In the genomic region with DNA sequence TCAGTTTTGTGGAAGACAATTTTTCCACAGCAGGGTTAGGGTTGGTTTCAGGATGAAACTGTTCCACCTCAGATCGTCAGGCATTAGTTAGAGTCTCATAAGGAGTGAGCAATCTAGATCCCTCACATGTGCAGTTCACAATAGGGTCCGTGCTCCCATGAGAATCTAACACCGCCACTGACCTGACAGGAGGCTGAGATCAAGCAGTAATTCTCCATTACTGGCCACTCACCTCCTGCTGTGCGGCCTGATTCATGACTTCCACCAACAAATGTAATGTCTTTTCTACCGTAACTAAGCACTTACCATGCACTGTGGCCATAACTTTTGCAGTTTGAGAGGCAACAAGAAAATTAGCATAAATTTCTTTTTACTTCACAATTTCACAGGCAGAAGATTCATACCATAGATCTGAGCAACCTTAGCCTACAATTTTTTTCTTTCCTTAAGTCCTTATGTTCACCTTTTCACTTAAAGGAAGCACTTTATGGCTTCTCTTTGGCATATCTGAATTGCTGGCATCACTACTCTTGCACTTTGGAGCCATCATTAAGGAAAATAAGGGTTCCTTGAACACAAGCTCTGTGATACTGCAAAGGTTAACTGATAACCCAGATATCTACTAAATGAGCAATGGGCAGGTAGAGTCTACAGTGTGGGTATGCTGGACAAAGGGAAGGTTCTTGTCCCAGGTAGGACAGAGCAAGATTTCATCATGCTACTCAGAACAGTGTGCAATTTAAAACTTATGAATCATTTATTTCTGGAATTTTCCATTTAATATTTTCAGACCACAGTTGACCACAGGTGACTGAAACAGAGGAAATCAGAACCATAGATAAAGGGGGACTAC, we compare ENCODE assay signal across 18 cellular contexts.
DNase-seq lines count a peak whose midpoint lies in the region; ATAC-seq and TF ChIP-seq lines count a peak whose summit lies in the region.
"Had no signal": no experiment of that assay in that cellular context is flagged by ENCODE, and none has a peak within 500 bp of the region (broad histone marks: within the 10 kb centered on the region; RNA-seq: fewer than 3 reads in every experiment).

No MANE protein-coding gene starts in this region.

- peak overlapping the region; percentile 11 for H3K27ac ChIP-seq in colonic mucosa
- H3K27ac ChIP-seq: left lung, uterus had no signal

- no peaks in the 10 kb centered on the region for H3K9me3 Mint-ChIP-seq in stimulated activated naive CD8-positive, alpha-beta T cell treated with anti-CD3 and anti-CD28 coated beads, Interleukin-15, Interleukin-2, amounts not matched to agents 100 ng/mL and 50 ng/mL, for 24 hours
- H3K9me3 Mint-ChIP-seq: naive thymus-derived CD8-positive, alpha-beta T cell had no signal

- H3K36me3 Mint-ChIP-seq in stimulated activated naive CD8-positive, alpha-beta T cell treated with anti-CD3 and anti-CD28 coated beads, Interleukin-15, Interleukin-2, amounts not matched to agents 100 ng/mL and 50 ng/mL, for 24 hours (ENCODE audit: low read depth) = no peaks in the 10 kb centered on the region

- H3K9ac ChIP-seq in colonic mucosa (ENCODE audit: low read depth in 2 of 2, low read length in 2 of 2) = no peak overlapping the region

- peaks cover 28% of the 10 kb centered on the region for H3K4me1 Mint-ChIP-seq in stimulated activated naive CD8-positive, alpha-beta T cell treated with anti-CD3 and anti-CD28 coated beads, Interleukin-15, Interleukin-2, amounts not matched to agents 100 ng/mL and 50 ng/mL, for 24 hours (ENCODE audit: low read depth)

- H3K27ac Mint-ChIP-seq in stimulated activated naive CD8-positive, alpha-beta T cell treated with anti-CD3 and anti-CD28 coated beads, Interleukin-15, Interleukin-2, amounts not matched to agents 100 ng/mL and 50 ng/mL, for 24 hours = peak overlapping the region; percentile 75
- H3K27ac Mint-ChIP-seq: naive thymus-derived CD8-positive, alpha-beta T cell had no signal

- no peaks in the 10 kb centered on the region for H3K9me3 ChIP-seq in colonic mucosa
- H3K9me3 ChIP-seq: left lung, uterus had no signal

- no peaks in the 10 kb centered on the region for H3K36me3 ChIP-seq in colonic mucosa
- H3K36me3 ChIP-seq: left lung, uterus had no signal

- H3K4me1 ChIP-seq in colonic mucosa = no peaks in the 10 kb centered on the region
- H3K4me1 ChIP-seq: left lung, uterus had no signal

- intact Hi-C loops in colonic mucosa (cut with DNase I) = no loop called here

- H3K27me3 Mint-ChIP-seq in stimulated activated naive CD8-positive, alpha-beta T cell treated with anti-CD3 and anti-CD28 coated beads, Interleukin-15, Interleukin-2, amounts not matched to agents 100 ng/mL and 50 ng/mL, for 24 hours = no peaks in the 10 kb centered on the region
- H3K27me3 Mint-ChIP-seq: naive thymus-derived CD8-positive, alpha-beta T cell had no signal

- no peak overlapping the region for H3K4me3 ChIP-seq in colonic mucosa
- H3K4me3 ChIP-seq: left lung, uterus had no signal

- no peak overlapping the region for H3K4me3 Mint-ChIP-seq in stimulated activated naive CD8-positive, alpha-beta T cell treated with anti-CD3 and anti-CD28 coated beads, Interleukin-15, Interleukin-2, amounts not matched to agents 100 ng/mL and 50 ng/mL, for 24 hours
- H3K4me3 Mint-ChIP-seq: naive thymus-derived CD8-positive, alpha-beta T cell had no signal

- no peaks in the 10 kb centered on the region for H3K27me3 ChIP-seq in colonic mucosa
- H3K27me3 ChIP-seq: left lung, uterus had no signal

- no peak for DNase-seq in stimulated activated naive CD8-positive, alpha-beta T cell treated with anti-CD3 and anti-CD28 coated beads, Interleukin-15, Interleukin-2, amounts not matched to agents 100 U/mL and 50 U/mL, for 24 hours
- DNase-seq in colonic mucosa (no peak), NCI-H446 (lab: John Stamatoyannopoulos, UW) (no peak), kidney glomerular epithelial cell (lab: John Stamatoyannopoulos, UW) (no peak), OCI-M1 (lab: John Stamatoyannopoulos, UW) (no peak), nucleus accumbens (lab: John Stamatoyannopoulos, UW) (no peak)
- DNase-seq: activated CD4-positive, alpha-beta T cell treated with anti-CD3 and anti-CD28 coated beads, Interleukin-2, amount 50 U/mL, for 4 hours; activated effector memory CD4-positive, alpha-beta T cell treated with Interleukin-2 at 50 U/mL for 16 hours; dermis blood vessel endothelial cell; left lung; naive thymus-derived CD8-positive, alpha-beta T cell; SHP77 treated with DMSO at 0.1 percent for 48 hours; stimulated activated CD8-positive, alpha-beta memory T cell treated with anti-CD3 and anti-CD28 coated beads, Interleukin-4, amount 100 ng/mL, for 48 hours; T-helper 9 cell; uterus had no signal

- ATAC-seq in stimulated activated naive CD8-positive, alpha-beta T cell treated with anti-CD3 and anti-CD28 coated beads, Interleukin-15, Interleukin-2, amounts not matched to agents 100 U/mL and 50 U/mL, for 24 hours = no peak
- peak; percentile 39 for ATAC-seq in HG03196 (IDR thresholded peaks at IDR 0.05; ENCODE audit: unreplicated experiment)
- ATAC-seq: HCT116, left lung had no signal

- TF ChIP-seq CTCF in colonic mucosa (IDR thresholded peaks at IDR 0.05) = no peak
